1 cellular context compared by ENCODE assay signal in genomic region chr10:42780456-42780855, GRCh38.
TF ChIP-seq lines count a peak whose summit lies in the region.

No MANE protein-coding gene starts in this region.

TF ChIP-seq in K562, 482 proteins besides CTCF, POLR2A, EP300 and RAD21:
- TF ChIP-seq C11orf30 (IDR thresholded peaks at IDR 0.05; ENCODE audit: low read depth): peak; percentile 15; the same call in 1 of the 2 replicates
- no peak for TF ChIP-seq ZNF41 (CRISPR knock-in tag; conservative IDR thresholded peaks at IDR 0.05)
- peak; percentile 69 for TF ChIP-seq ZNF316 (IDR thresholded peaks at IDR 0.05)
- TF ChIP-seq POLR2AphosphoS5 (IDR thresholded peaks at IDR 0.05; ENCODE audit: control insufficient read depth, insufficient read depth, low read depth, low read length): no peak
TF ChIP-seq in K562: peak in this region for 2.
